8 cellular contexts compared by ENCODE assay signal in the genomic region with DNA sequence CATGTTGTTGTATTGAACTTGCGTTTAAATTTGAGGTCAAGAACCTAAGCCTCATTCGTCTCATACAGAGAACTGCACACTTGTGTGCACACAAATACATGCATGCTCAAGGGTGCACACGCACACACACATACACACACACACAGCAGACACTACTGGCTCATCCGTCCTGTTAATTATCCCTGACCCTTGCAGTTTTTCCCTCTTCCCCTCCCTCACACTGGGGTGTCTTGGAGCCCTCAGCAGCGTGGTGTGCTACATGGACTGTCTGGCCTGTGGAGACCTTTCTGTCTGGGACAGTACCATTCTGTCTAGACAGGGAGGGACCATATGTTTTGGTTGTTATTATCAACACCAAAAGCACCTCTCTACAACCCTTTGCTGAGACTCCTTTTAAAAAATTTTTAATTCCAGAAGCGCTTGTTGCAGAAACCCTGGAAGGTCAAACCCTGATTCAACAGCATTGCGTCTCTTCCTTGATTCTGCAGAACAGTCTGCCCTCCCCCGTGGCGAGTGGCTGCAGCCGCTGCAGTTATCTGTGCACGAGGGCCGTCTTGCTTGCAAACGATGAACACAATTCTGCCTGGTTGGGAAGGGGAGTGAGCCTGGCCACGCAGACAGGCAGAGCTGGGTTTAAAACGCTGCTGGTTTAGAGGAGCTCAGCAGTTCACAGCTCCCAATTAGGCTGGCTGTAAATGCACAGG.
DNase-seq lines count a peak whose midpoint lies in the region; ATAC-seq and TF ChIP-seq lines count a peak whose summit lies in the region.

No MANE protein-coding gene starts in this region.

- TF ChIP-seq CTCF in activated CD8-positive, alpha-beta T cell treated with anti-CD3 and anti-CD28 coated beads for 36 hours (IDR thresholded peaks at IDR 0.05): no peak

- H3K4me1 ChIP-seq in effector memory CD4-positive, alpha-beta T cell (ENCODE audit: control insufficient read depth, insufficient read depth, low read length, poor library complexity, severe bottlenecking): no peaks in the 10 kb centered on the region

- H3K4me3 ChIP-seq in effector memory CD4-positive, alpha-beta T cell (ENCODE audit: insufficient read depth, low read depth, low read length, poor library complexity, severe bottlenecking): no peak overlapping the region

- H3K27me3 Mint-ChIP-seq in activated CD8-positive, alpha-beta T cell treated with anti-CD3 and anti-CD28 coated beads for 36 hours: peaks cover 5% of the 10 kb centered on the region

- no peaks in the 10 kb centered on the region for H3K9me3 ChIP-seq in effector memory CD4-positive, alpha-beta T cell (ENCODE audit: control insufficient read depth, low read length)

- no peaks in the 10 kb centered on the region for H3K36me3 ChIP-seq in effector memory CD4-positive, alpha-beta T cell (ENCODE audit: control insufficient read depth, insufficient read depth, low read length)

- no peak overlapping the region for H3K4me3 Mint-ChIP-seq in activated CD8-positive, alpha-beta T cell treated with anti-CD3 and anti-CD28 coated beads for 36 hours

- DNase-seq in EH (ENCODE audit: low read depth) (peak; percentile 31), NCI-H460 (ENCODE audit: extremely low read depth, low read depth) (peak; percentile 39), cerebellar cortex (ENCODE audit: low spot score) (peak; percentile 44), medulla oblongata (ENCODE audit: extremely low spot score) (peak; percentile 74), HK-2 (ENCODE audit: unreplicated experiment) (no peak)
- no peak for DNase-seq in effector memory CD4-positive, alpha-beta T cell
- no peak for DNase-seq in stimulated activated CD4-positive, alpha-beta T cell treated with anti-CD3 and anti-CD28 coated beads, Interleukin-2, amount 100 ng/mL, for 24 hours
- no peak for DNase-seq in activated CD8-positive, alpha-beta T cell treated with anti-CD3 and anti-CD28 coated beads for 36 hours

- no peak for ATAC-seq in activated CD8-positive, alpha-beta T cell treated with anti-CD3 and anti-CD28 coated beads for 36 hours

- H3K4me1 Mint-ChIP-seq in activated CD8-positive, alpha-beta T cell treated with anti-CD3 and anti-CD28 coated beads for 36 hours (ENCODE audit: low read depth): no peaks in the 10 kb centered on the region

- POLR2A ChIA-PET in activated CD8-positive, alpha-beta T cell treated with anti-CD3 and anti-CD28 coated beads for 36 hours (lab: Charles Lee): interaction anchor here (0.6 kb wide), 1 partner anchor 470 kb away, joined by 3 read pairs; no protein-coding TSS in a partner anchor

- H3K27me3 ChIP-seq in effector memory CD4-positive, alpha-beta T cell (replicated peaks; ENCODE audit: control insufficient read depth, insufficient read depth, low read length, poor library complexity, severe bottlenecking): no peaks in the 10 kb centered on the region

- CTCF ChIA-PET in activated CD8-positive, alpha-beta T cell treated with anti-CD3 and anti-CD28 coated beads for 36 hours (lab: Charles Lee): no interaction called here

- no peak overlapping the region for H3K27ac ChIP-seq in effector memory CD4-positive, alpha-beta T cell (ENCODE audit: insufficient read depth, low read length, poor library complexity, severe bottlenecking)

- no peak overlapping the region for H3K27ac Mint-ChIP-seq in activated CD8-positive, alpha-beta T cell treated with anti-CD3 and anti-CD28 coated beads for 36 hours

- no peaks in the 10 kb centered on the region for H3K36me3 Mint-ChIP-seq in activated CD8-positive, alpha-beta T cell treated with anti-CD3 and anti-CD28 coated beads for 36 hours (ENCODE audit: low read depth)

- intact Hi-C loops in activated CD8-positive, alpha-beta T cell treated with anti-CD3 and anti-CD28 coated beads for 36 hours (cut with micrococcal nuclease): no loop called here

- no peaks in the 10 kb centered on the region for H3K9me3 Mint-ChIP-seq in activated CD8-positive, alpha-beta T cell treated with anti-CD3 and anti-CD28 coated beads for 36 hours

Comparison
In these comparisons a context has a peak if more than half of its experiments do, and no peak if none do; other contexts are left out.
1. DNase-seq: peak in EH (single experiment), NCI-H460 (single experiment), cerebellar cortex (single experiment) and medulla oblongata (single experiment); none in effector memory CD4-positive, alpha-beta T cell (0 of 3), HK-2 (single experiment), stimulated activated CD4-positive, alpha-beta T cell treated with anti-CD3 and anti-CD28 coated beads, Interleukin-2, amount 100 ng/mL, for 24 hours (0 of 2) and activated CD8-positive, alpha-beta T cell treated with anti-CD3 and anti-CD28 coated beads for 36 hours (single experiment).